Comparison of ENCODE assay signal across 1 cellular context in the genomic region with DNA sequence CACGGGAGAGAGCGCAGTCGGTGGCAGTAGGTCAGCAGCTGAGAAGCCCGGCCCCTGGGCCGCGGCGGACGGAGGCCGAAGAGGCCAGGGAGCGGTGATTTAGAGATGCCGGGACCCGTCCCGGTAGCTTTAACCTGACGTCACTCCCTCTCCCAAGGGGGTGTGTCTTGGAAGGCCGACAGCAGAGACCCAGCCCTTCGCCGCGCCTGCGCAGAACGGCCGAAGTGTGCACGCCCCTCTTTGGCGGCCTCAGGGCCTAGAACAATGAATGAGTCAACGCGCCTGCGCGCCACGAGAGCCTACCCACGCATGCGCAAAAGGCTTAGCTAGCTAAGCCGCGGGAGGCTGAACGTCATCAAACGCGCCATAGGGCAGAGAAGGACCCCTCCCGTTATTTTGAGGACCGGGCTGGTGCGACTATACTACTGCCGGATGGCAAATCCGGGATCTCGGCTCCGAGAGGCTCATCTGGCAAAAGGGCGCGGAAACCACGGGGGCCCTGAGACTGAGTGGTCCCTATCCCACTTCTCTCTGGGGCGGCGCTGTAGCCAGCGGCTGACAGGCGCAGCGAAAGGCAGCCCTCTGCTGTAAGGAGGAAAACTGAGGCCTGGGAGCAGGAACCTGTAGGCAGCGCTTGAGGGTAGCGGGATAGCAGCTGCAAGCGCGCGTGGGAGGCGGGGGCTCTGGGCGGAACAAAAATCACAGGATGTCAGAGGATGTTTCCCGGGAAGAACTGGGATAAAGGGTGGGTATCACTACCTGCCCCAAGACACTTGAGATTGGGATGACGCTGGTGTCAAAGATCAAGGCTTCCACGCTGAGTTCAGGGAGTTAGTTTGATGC.
TF ChIP-seq lines count a peak whose summit lies in the region.

A gene with protein sequence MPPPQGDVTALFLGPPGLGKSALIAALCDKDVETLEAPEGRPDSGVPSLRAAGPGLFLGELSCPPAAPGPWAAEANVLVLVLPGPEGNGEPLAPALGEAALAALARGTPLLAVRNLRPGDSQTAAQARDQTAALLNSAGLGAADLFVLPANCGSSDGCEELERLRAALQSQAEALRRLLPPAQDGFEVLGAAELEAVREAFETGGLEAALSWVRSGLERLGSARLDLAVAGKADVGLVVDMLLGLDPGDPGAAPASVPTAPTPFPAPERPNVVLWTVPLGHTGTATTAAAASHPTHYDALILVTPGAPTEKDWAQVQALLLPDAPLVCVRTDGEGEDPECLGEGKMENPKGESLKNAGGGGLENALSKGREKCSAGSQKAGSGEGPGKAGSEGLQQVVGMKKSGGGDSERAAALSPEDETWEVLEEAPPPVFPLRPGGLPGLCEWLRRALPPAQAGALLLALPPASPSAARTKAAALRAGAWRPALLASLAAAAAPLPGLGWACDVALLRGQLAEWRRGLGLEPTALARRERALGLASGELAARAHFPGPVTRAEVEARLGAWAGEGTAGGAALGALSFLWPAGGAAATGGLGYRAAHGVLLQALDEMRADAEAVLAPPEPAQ (minus strand): TSS at position 136 of the 843 bp plus-strand sequence. CDS start 796 bp downstream, outside the sequence.
A gene with protein sequence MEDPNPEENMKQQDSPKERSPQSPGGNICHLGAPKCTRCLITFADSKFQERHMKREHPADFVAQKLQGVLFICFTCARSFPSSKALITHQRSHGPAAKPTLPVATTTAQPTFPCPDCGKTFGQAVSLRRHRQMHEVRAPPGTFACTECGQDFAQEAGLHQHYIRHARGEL (plus strand): TSS at position 597 of the 843 bp plus-strand sequence. CDS start 514 bp downstream, outside the sequence.

TF ChIP-seq in HepG2, 621 proteins besides CTCF, POLR2A, EP300 and RAD21 (continued from another document and continues in another):
- TF ChIP-seq HNRNPH1 (optimal IDR thresholded peaks at IDR 0.05; ENCODE audit: low read depth, low read length): no peak
- TF ChIP-seq PHF5A (CRISPR knock-in tag; IDR thresholded peaks at IDR 0.05; ENCODE audit: low read depth, unreplicated experiment): no peak
- TF ChIP-seq GATAD1 (CRISPR knock-in tag; IDR thresholded peaks at IDR 0.05): peak; percentile 99
- TF ChIP-seq, protein P1, sequence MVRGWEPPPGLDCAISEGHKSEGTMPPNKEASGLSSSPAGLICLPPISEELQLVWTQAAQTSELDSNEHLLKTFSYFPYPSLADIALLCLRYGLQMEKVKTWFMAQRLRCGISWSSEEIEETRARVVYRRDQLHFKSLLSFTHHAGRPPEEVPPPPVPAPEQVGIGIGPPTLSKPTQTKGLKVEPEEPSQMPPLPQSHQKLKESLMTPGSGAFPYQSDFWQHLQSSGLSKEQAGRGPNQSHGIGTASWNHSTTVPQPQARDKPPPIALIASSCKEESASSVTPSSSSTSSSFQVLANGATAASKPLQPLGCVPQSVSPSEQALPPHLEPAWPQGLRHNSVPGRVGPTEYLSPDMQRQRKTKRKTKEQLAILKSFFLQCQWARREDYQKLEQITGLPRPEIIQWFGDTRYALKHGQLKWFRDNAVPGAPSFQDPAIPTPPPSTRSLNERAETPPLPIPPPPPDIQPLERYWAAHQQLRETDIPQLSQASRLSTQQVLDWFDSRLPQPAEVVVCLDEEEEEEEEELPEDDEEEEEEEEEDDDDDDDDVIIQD (CRISPR knock-in tag; IDR thresholded peaks at IDR 0.05; ENCODE audit: low read depth): peak; percentile 29; the same call in 1 of the 2 replicates
- TF ChIP-seq CREM (IDR thresholded peaks at IDR 0.05): peak; percentile 100
- peak; percentile 73; the same call in 1 of the 2 replicates for TF ChIP-seq CREM (CRISPR knock-in tag; IDR thresholded peaks at IDR 0.05)
- no peak for TF ChIP-seq ZC3H4 (CRISPR knock-in tag; IDR thresholded peaks at IDR 0.05; ENCODE audit: borderline replicate concordance)
- TF ChIP-seq, protein P2, sequence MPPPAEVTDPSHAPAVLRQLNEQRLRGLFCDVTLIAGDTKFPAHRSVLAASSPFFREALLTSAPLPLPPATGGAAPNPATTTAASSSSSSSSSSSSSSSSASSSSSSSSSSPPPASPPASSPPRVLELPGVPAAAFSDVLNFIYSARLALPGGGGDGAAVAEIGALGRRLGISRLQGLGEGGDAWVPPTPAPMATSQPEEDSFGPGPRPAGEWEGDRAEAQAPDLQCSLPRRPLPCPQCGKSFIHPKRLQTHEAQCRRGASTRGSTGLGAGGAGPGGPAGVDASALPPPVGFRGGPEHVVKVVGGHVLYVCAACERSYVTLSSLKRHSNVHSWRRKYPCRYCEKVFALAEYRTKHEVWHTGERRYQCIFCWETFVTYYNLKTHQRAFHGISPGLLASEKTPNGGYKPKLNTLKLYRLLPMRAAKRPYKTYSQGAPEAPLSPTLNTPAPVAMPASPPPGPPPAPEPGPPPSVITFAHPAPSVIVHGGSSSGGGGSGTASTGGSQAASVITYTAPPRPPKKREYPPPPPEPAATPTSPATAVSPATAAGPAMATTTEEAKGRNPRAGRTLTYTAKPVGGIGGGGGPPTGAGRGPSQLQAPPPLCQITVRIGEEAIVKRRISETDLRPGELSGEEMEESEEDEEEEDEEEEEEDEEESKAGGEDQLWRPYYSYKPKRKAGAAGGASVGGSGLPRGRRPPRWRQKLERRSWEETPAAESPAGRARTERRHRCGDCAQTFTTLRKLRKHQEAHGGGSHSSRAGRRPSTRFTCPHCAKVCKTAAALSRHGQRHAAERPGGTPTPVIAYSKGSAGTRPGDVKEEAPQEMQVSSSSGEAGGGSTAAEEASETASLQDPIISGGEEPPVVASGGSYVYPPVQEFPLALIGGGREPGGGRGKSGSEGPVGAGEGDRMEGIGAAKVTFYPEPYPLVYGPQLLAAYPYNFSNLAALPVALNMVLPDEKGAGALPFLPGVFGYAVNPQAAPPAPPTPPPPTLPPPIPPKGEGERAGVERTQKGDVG (CRISPR knock-in tag; IDR thresholded peaks at IDR 0.05; ENCODE audit: borderline replicate concordance): no peak
- TF ChIP-seq HHEX (CRISPR knock-in tag; IDR thresholded peaks at IDR 0.05): no peak
- TF ChIP-seq KDM5B (CRISPR knock-in tag; IDR thresholded peaks at IDR 0.05; ENCODE audit: borderline replicate concordance): peak; percentile 68; the same call in 1 of the 2 replicates
- TF ChIP-seq, protein P3, sequence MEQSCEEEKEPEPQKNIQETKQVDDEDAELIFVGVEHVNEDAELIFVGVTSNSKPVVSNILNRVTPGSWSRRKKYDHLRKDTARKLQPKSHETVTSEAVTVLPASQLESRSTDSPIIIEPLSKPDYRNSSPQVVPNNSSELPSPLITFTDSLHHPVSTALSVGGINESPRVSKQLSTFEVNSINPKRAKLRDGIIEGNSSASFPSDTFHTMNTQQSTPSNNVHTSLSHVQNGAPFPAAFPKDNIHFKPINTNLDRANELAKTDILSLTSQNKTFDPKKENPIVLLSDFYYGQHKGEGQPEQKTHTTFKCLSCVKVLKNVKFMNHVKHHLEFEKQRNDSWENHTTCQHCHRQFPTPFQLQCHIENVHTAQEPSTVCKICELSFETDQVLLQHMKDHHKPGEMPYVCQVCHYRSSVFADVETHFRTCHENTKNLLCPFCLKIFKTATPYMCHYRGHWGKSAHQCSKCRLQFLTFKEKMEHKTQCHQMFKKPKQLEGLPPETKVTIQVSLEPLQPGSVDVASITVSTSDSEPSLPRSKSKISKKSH (CRISPR knock-in tag; IDR thresholded peaks at IDR 0.05; ENCODE audit: borderline replicate concordance): peak; percentile 55; the same call in 1 of the 2 replicates
- TF ChIP-seq, protein P4, sequence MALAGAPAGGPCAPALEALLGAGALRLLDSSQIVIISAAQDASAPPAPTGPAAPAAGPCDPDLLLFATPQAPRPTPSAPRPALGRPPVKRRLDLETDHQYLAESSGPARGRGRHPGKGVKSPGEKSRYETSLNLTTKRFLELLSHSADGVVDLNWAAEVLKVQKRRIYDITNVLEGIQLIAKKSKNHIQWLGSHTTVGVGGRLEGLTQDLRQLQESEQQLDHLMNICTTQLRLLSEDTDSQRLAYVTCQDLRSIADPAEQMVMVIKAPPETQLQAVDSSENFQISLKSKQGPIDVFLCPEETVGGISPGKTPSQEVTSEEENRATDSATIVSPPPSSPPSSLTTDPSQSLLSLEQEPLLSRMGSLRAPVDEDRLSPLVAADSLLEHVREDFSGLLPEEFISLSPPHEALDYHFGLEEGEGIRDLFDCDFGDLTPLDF (CRISPR knock-in tag; IDR thresholded peaks at IDR 0.05): peak; percentile 70; the same call in 1 of the 2 replicates
- TF ChIP-seq, protein P5, sequence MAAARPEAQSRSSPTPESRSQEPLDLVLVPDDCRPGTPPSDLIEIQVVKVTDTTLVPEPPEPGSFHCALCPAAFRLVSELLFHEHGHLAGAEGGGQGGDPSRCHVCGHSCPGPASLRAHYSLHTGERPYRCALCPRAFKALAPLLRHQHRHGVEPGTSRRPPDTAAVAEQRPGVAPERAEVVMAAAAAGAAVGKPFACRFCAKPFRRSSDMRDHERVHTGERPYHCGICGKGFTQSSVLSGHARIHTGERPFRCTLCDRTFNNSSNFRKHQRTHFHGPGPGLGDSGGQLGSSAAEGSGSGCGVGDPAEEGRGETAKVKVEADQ (CRISPR knock-in tag; IDR thresholded peaks at IDR 0.05; ENCODE audit: borderline replicate concordance): peak; percentile 77; the same call in 1 of the 2 replicates
- 0 out of 2 replicates have a peak, but pooled peaks have one; percentile 29 for TF ChIP-seq POGZ (CRISPR knock-in tag; IDR thresholded peaks at IDR 0.05)
- TF ChIP-seq GATAD2A (CRISPR knock-in tag; IDR thresholded peaks at IDR 0.05): peak; percentile 7; the same call in 1 of the 2 replicates
- TF ChIP-seq STAG1 (CRISPR knock-in tag; IDR thresholded peaks at IDR 0.05): peak; percentile 29; the same call in 1 of the 2 replicates
- 0 out of 2 replicates have a peak, but pooled peaks have one; percentile 23 for TF ChIP-seq ZBTB7B (CRISPR knock-in tag; IDR thresholded peaks at IDR 0.05)
- 0 out of 2 replicates have a peak, but pooled peaks have one; percentile 25 for TF ChIP-seq HOXD1 (CRISPR knock-in tag; IDR thresholded peaks at IDR 0.05)
- 0 out of 2 replicates have a peak, but pooled peaks have one; percentile 38 for TF ChIP-seq BORCS8-MEF2B (CRISPR knock-in tag; IDR thresholded peaks at IDR 0.05)
- no peak for TF ChIP-seq ZMYM2 (CRISPR knock-in tag; IDR thresholded peaks at IDR 0.05)
- peak; percentile 62 for TF ChIP-seq TAF1 (CRISPR knock-in tag; IDR thresholded peaks at IDR 0.05)
- TF ChIP-seq HNRNPLL (IDR thresholded peaks at IDR 0.05; ENCODE audit: low read depth, low read length, poor library complexity, severe bottlenecking): peak; percentile 54
- peak; percentile 81 for TF ChIP-seq HDAC1 (CRISPR knock-in tag; IDR thresholded peaks at IDR 0.05)
- no peak for TF ChIP-seq NFYB (CRISPR knock-in tag; IDR thresholded peaks at IDR 0.05)
- peak; percentile 87 for TF ChIP-seq ASH2L (IDR thresholded peaks at IDR 0.05; ENCODE audit: insufficient read length, low read depth, low read length)
- TF ChIP-seq ZNF572 (CRISPR knock-in tag; IDR thresholded peaks at IDR 0.05): 0 out of 2 replicates have a peak, but pooled peaks have one; percentile 73
- no peak for TF ChIP-seq SOX6 (IDR thresholded peaks at IDR 0.05)
- TF ChIP-seq SOX6 (CRISPR knock-in tag; IDR thresholded peaks at IDR 0.05): peak; percentile 74
- 0 out of 2 replicates have a peak, but pooled peaks have one; percentile 10 for TF ChIP-seq SMAD3 (CRISPR knock-in tag; IDR thresholded peaks at IDR 0.05)
- peak; percentile 73 for TF ChIP-seq POLR2G (IDR thresholded peaks at IDR 0.05; ENCODE audit: low read depth, low read length)
- TF ChIP-seq REL (CRISPR knock-in tag; conservative IDR thresholded peaks at IDR 0.05): no peak
- 0 out of 2 replicates have a peak, but pooled peaks have one; percentile 31 for TF ChIP-seq KAT7 (CRISPR knock-in tag; IDR thresholded peaks at IDR 0.05; ENCODE audit: borderline replicate concordance)
- TF ChIP-seq KDM5A (IDR thresholded peaks at IDR 0.05; ENCODE audit: borderline replicate concordance, low read length): peak; percentile 99
- TF ChIP-seq ZBTB20 (CRISPR knock-in tag; IDR thresholded peaks at IDR 0.05; ENCODE audit: borderline replicate concordance, low read depth): no peak
- TF ChIP-seq, protein P6, sequence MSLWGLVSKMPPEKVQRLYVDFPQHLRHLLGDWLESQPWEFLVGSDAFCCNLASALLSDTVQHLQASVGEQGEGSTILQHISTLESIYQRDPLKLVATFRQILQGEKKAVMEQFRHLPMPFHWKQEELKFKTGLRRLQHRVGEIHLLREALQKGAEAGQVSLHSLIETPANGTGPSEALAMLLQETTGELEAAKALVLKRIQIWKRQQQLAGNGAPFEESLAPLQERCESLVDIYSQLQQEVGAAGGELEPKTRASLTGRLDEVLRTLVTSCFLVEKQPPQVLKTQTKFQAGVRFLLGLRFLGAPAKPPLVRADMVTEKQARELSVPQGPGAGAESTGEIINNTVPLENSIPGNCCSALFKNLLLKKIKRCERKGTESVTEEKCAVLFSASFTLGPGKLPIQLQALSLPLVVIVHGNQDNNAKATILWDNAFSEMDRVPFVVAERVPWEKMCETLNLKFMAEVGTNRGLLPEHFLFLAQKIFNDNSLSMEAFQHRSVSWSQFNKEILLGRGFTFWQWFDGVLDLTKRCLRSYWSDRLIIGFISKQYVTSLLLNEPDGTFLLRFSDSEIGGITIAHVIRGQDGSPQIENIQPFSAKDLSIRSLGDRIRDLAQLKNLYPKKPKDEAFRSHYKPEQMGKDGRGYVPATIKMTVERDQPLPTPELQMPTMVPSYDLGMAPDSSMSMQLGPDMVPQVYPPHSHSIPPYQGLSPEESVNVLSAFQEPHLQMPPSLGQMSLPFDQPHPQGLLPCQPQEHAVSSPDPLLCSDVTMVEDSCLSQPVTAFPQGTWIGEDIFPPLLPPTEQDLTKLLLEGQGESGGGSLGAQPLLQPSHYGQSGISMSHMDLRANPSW (CRISPR knock-in tag; IDR thresholded peaks at IDR 0.05; ENCODE audit: borderline replicate concordance): no peak; the same call in 1 of the 2 replicates
- peak; percentile 64; the same call in 1 of the 2 replicates for TF ChIP-seq ATF7-NPFF (CRISPR knock-in tag; IDR thresholded peaks at IDR 0.05; ENCODE audit: low read depth)
- TF ChIP-seq WIZ (CRISPR knock-in tag; IDR thresholded peaks at IDR 0.05): no peak
- TF ChIP-seq, protein P7, sequence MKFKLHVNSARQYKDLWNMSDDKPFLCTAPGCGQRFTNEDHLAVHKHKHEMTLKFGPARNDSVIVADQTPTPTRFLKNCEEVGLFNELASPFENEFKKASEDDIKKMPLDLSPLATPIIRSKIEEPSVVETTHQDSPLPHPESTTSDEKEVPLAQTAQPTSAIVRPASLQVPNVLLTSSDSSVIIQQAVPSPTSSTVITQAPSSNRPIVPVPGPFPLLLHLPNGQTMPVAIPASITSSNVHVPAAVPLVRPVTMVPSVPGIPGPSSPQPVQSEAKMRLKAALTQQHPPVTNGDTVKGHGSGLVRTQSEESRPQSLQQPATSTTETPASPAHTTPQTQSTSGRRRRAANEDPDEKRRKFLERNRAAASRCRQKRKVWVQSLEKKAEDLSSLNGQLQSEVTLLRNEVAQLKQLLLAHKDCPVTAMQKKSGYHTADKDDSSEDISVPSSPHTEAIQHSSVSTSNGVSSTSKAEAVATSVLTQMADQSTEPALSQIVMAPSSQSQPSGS (CRISPR knock-in tag; IDR thresholded peaks at IDR 0.05): peak; percentile 95
- peak; percentile 64; the same call in 1 of the 2 replicates for TF ChIP-seq RFX5 (IDR thresholded peaks at IDR 0.05; ENCODE audit: low read depth, low read length)
- TF ChIP-seq RBAK (CRISPR knock-in tag; IDR thresholded peaks at IDR 0.05): no peak
- peak; percentile 51 for TF ChIP-seq TAF15 (IDR thresholded peaks at IDR 0.05; ENCODE audit: low read depth, low read length, poor library complexity, severe bottlenecking)
- TF ChIP-seq, protein P8, sequence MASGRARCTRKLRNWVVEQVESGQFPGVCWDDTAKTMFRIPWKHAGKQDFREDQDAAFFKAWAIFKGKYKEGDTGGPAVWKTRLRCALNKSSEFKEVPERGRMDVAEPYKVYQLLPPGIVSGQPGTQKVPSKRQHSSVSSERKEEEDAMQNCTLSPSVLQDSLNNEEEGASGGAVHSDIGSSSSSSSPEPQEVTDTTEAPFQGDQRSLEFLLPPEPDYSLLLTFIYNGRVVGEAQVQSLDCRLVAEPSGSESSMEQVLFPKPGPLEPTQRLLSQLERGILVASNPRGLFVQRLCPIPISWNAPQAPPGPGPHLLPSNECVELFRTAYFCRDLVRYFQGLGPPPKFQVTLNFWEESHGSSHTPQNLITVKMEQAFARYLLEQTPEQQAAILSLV (CRISPR knock-in tag; IDR thresholded peaks at IDR 0.05; ENCODE audit: borderline replicate concordance): 0 out of 2 replicates have a peak, but pooled peaks have one; percentile 34
